ENCODE assay signal across 11 cellular contexts in the genomic region with DNA sequence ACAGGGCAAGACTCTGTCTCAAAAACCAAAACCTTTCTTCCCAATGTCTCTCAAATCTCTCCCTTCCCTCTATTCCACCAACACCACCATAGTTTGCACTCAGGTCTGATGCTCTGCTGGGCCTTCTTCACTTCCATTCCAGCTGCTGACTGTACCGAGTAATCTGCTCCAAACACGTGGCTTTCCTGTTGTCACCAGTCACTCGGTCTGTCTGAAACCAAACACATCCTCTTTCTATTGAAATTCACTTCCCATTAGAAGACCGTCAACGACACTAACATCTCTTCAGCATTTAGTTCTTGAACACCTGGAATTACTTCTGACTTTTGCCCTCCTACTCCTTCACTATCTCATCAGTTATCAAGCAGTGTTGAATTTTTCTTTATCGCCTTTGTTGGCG. TPM values are rescaled to one million over a fixed set of nuclear protein-coding genes. Genes with fewer than 3 reads are reported as not detected.
A peak's percentile ranks its signal among the peaks of the same experiment; 100 is the strongest.
DNase-seq lines count a peak whose midpoint lies in the region; ATAC-seq, FAIRE-seq and TF ChIP-seq lines count a peak whose summit lies in the region.
"Had no signal": no experiment of that assay in that cellular context is flagged by ENCODE, and none has a peak within 500 bp of the region (broad histone marks: within the 10 kb centered on the region; RNA-seq: fewer than 3 reads in every experiment).

No MANE protein-coding gene starts in this region.

- no peaks in the 10 kb centered on the region for H3K27me3 ChIP-seq in HepG2 (ENCODE audit: control insufficient read depth in 1 of 2, insufficient read depth in 2 of 2, low read length in 2 of 2)
- H3K27me3 ChIP-seq: brain microvascular endothelial cell, heart left ventricle had no signal

- H3K9ac ChIP-seq in HepG2 (ENCODE audit: insufficient read depth, low read depth, low read length) = no peak overlapping the region

- in situ Hi-C loops in HepG2 (cut with HindIII; ENCODE audit: extremely low pct_ligation_motif_present, low pct_unique_long_range_greater_than_20kb) = no loop called here

- WGBS in HepG2 (ENCODE audit: low lambda C conversion rate) = 94% methylated on average over 7 of the region's 7 CpGs

- peak overlapping the region; percentile 4 for H3K27ac Mint-ChIP-seq in stimulated activated naive CD8-positive, alpha-beta T cell treated with anti-CD3 and anti-CD28 coated beads, Interleukin-15, Interleukin-2, amounts not matched to agents 100 ng/mL and 50 ng/mL, for 24 hours
- peak overlapping the region in 1 of 2 donors; percentile 1 for H3K27ac Mint-ChIP-seq in stimulated activated naive CD8-positive, alpha-beta T cell treated with anti-CD3 and anti-CD28 coated beads, Interleukin-15, amount 100 ng/mL, for 72 hours

- intact Hi-C loops in HepG2 (cut with micrococcal nuclease; ENCODE audit: unreplicated experiment) = no loop called here

- no peak overlapping the region for H2AFZ ChIP-seq in HepG2 (ENCODE audit: low read length)

- TF ChIP-seq POLR2A in HepG2 (IDR thresholded peaks at IDR 0.05; ENCODE audit: insufficient read depth in 1 of 2, low read depth in 2 of 2, low read length in 2 of 2) = no peak

- no peak for TF ChIP-seq CTCF in HepG2 (CRISPR knock-in tag; IDR thresholded peaks at IDR 0.05)

- H3K9me3 Mint-ChIP-seq in stimulated activated naive CD8-positive, alpha-beta T cell treated with anti-CD3 and anti-CD28 coated beads, Interleukin-15, Interleukin-2, amounts not matched to agents 100 ng/mL and 50 ng/mL, for 24 hours = no peaks in the 10 kb centered on the region
- H3K9me3 Mint-ChIP-seq in stimulated activated naive CD8-positive, alpha-beta T cell treated with anti-CD3 and anti-CD28 coated beads, Interleukin-15, amount 100 ng/mL, for 72 hours = no peaks in the 10 kb centered on the region

- peaks cover 40% of the 10 kb centered on the region for H3K36me3 Mint-ChIP-seq in stimulated activated naive CD8-positive, alpha-beta T cell treated with anti-CD3 and anti-CD28 coated beads, Interleukin-15, Interleukin-2, amounts not matched to agents 100 ng/mL and 50 ng/mL, for 24 hours (ENCODE audit: low read depth)

- H3K27ac ChIP-seq in HepG2 (ENCODE audit: extremely low read length, insufficient read depth, low read length) = no peak overlapping the region
- H3K27ac ChIP-seq: brain microvascular endothelial cell had no signal

- no peaks in the 10 kb centered on the region for H3K9me3 ChIP-seq in HepG2 (ENCODE audit: low read length)
- H3K9me3 ChIP-seq: heart left ventricle had no signal

- H3K4me3 ChIP-seq in HepG2 (replicated peaks in 1 of 3; ENCODE audit: insufficient read depth in 1 of 3, low read depth in 2 of 3, low read length in 3 of 3) = no peak overlapping the region
- H3K4me3 ChIP-seq: heart left ventricle had no signal

- POLR2A ChIA-PET in HepG2 (lab: Yijun Ruan, JAX) = no interaction called here

- no peak for TF ChIP-seq RAD21 in HepG2 (CRISPR knock-in tag; IDR thresholded peaks at IDR 0.05)

- H3K4me1 Mint-ChIP-seq in stimulated activated naive CD8-positive, alpha-beta T cell treated with anti-CD3 and anti-CD28 coated beads, Interleukin-15, Interleukin-2, amounts not matched to agents 100 ng/mL and 50 ng/mL, for 24 hours (ENCODE audit: low read depth) = peaks cover 58% of the 10 kb centered on the region
- H3K4me1 Mint-ChIP-seq in stimulated activated naive CD8-positive, alpha-beta T cell treated with anti-CD3 and anti-CD28 coated beads, Interleukin-15, amount 100 ng/mL, for 72 hours = peaks cover 37% of the 10 kb centered on the region

- H3K4me2 ChIP-seq in HepG2 (ENCODE audit: low read depth, low read length) = no peak overlapping the region

- H4K20me1 ChIP-seq in HepG2 (ENCODE audit: insufficient read depth, low read length) = 0 out of 2 replicates have a peak, but pooled peaks cover 4% of the 10 kb centered on the region

- CTCF ChIA-PET in HepG2 (lab: Yijun Ruan, JAX; ENCODE audit: low intra/inter-chr PET ratio, low total read pairs) = no interaction called here

- TF ChIP-seq EP300 in HepG2 (IDR thresholded peaks at IDR 0.05; ENCODE audit: low read depth in 2 of 2, low read length in 2 of 2) = no peak
- no peak for TF ChIP-seq EP300 in HepG2 (CRISPR knock-in tag; IDR thresholded peaks at IDR 0.05; ENCODE audit: borderline replicate concordance)

- no peak for FAIRE-seq in HepG2 (lab: Jason Lieb, UNC)

- peaks cover 17% of the 10 kb centered on the region for H3K79me2 ChIP-seq in HepG2 (ENCODE audit: insufficient read depth, low read length)

- H3K4me3 Mint-ChIP-seq in stimulated activated naive CD8-positive, alpha-beta T cell treated with anti-CD3 and anti-CD28 coated beads, Interleukin-15, Interleukin-2, amounts not matched to agents 100 ng/mL and 50 ng/mL, for 24 hours = no peak overlapping the region
- no peak overlapping the region for H3K4me3 Mint-ChIP-seq in stimulated activated naive CD8-positive, alpha-beta T cell treated with anti-CD3 and anti-CD28 coated beads, Interleukin-15, amount 100 ng/mL, for 72 hours

- DNase-seq in stimulated activated naive CD8-positive, alpha-beta T cell treated with anti-CD3 and anti-CD28 coated beads, Interleukin-15, amount 100 ng/mL, for 72 hours = no peak
- DNase-seq in SKM-1 (lab: John Stamatoyannopoulos, UW; ENCODE audit: unreplicated experiment) = peak; percentile 45
- peak; percentile 50 for DNase-seq in germinal center (ENCODE audit: low spot score)
- no peak for DNase-seq in HepG2 (ENCODE audit: low spot score)
- DNase-seq in SHP77 (lab: John Stamatoyannopoulos, UW) = no peak
- no peak for DNase-seq in NCI-H526 (lab: John Stamatoyannopoulos, UW)
- no peak for DNase-seq in NCI-H146 (lab: John Stamatoyannopoulos, UW)
- DNase-seq: brain microvascular endothelial cell, heart left ventricle had no signal

- no peaks in the 10 kb centered on the region for H3K27me3 Mint-ChIP-seq in stimulated activated naive CD8-positive, alpha-beta T cell treated with anti-CD3 and anti-CD28 coated beads, Interleukin-15, Interleukin-2, amounts not matched to agents 100 ng/mL and 50 ng/mL, for 24 hours
- H3K27me3 Mint-ChIP-seq in stimulated activated naive CD8-positive, alpha-beta T cell treated with anti-CD3 and anti-CD28 coated beads, Interleukin-15, amount 100 ng/mL, for 72 hours = no peaks in the 10 kb centered on the region

- no peak for ATAC-seq in stimulated activated naive CD8-positive, alpha-beta T cell treated with anti-CD3 and anti-CD28 coated beads, Interleukin-15, amount 100 ng/mL, for 72 hours
- ATAC-seq in HepG2 = no peak
- ATAC-seq: heart left ventricle, Panc1 had no signal

- H3K36me3 ChIP-seq in HepG2 (replicated peaks in 1 of 2; ENCODE audit: control insufficient read depth in 1 of 2, insufficient read depth in 2 of 2, low read length in 2 of 2) = peaks cover 2 to 6% of the 10 kb centered on the region in 2 experiments; a peak in 3 of 5 replicates
- H3K36me3 ChIP-seq: brain microvascular endothelial cell had no signal

- BruUV-seq in HepG2 (replicated peaks; lab: Mats Ljungman, UMichigan) = no TSS peak

- H3K4me1 ChIP-seq in HepG2 (ENCODE audit: insufficient read depth, low read length) = peaks cover 19% of the 10 kb centered on the region

TF ChIP-seq in HepG2, 621 proteins besides CTCF, POLR2A, EP300 and RAD21:
- TF ChIP-seq YEATS2 (CRISPR knock-in tag; IDR thresholded peaks at IDR 0.05; ENCODE audit: borderline replicate concordance) (no peak), POLR2G (IDR thresholded peaks at IDR 0.05; ENCODE audit: low read depth, low read length) (no peak), GTF3A (CRISPR knock-in tag; conservative IDR thresholded peaks at IDR 0.05) (no peak), ZNF749 (CRISPR knock-in tag; IDR thresholded peaks at IDR 0.05; ENCODE audit: borderline replicate concordance) (no peak), HDAC1 (CRISPR knock-in tag; IDR thresholded peaks at IDR 0.05) (no peak)
- TF ChIP-seq, protein P1, sequence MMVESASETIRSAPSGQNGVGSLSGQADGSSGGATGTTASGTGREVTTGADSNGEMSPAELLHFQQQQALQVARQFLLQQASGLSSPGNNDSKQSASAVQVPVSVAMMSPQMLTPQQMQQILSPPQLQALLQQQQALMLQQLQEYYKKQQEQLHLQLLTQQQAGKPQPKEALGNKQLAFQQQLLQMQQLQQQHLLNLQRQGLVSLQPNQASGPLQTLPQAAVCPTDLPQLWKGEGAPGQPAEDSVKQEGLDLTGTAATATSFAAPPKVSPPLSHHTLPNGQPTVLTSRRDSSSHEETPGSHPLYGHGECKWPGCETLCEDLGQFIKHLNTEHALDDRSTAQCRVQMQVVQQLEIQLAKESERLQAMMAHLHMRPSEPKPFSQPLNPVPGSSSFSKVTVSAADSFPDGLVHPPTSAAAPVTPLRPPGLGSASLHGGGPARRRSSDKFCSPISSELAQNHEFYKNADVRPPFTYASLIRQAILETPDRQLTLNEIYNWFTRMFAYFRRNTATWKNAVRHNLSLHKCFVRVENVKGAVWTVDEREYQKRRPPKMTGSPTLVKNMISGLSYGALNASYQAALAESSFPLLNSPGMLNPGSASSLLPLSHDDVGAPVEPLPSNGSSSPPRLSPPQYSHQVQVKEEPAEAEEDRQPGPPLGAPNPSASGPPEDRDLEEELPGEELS (CRISPR knock-in tag; IDR thresholded peaks at IDR 0.05) = no peak
TF ChIP-seq in HepG2: peak in this region for 0.

RNA-seq across cellular contexts. Expression of a gene that starts 4.7 kb away (rescaled TPM):
- total RNA-seq in HepG2 (2016; rRNA removed; fragmentation: Illumina TruSeq; extraction: Trizol) = 10.1 and 16.2 TPM in 2 replicates
- total RNA-seq in HepG2 (2016; cell fraction: cytosol; rRNA removed; fragmentation: Illumina TruSeq; extraction: Trizol; ENCODE audit: low read depth) = 10.9 TPM in 2 replicates
- total RNA-seq in HepG2 (2016; cell fraction: insoluble cytoplasmic fraction; rRNA removed; fragmentation: Illumina TruSeq; extraction: Trizol) = 10.6 and 17.7 TPM in 2 replicates
- 9.0 and 11.3 TPM in 2 replicates for total RNA-seq in HepG2 (2016; cell fraction: membrane; rRNA removed; fragmentation: Illumina TruSeq; extraction: Trizol)
- 17.2 and 20.8 TPM in 2 replicates for total RNA-seq in HepG2 (2016; cell fraction: nucleus; rRNA removed; fragmentation: Illumina TruSeq; extraction: Trizol)
- 9.3 and 11.0 TPM in 2 replicates for polyA plus RNA-seq in HepG2 (2011; rRNA removed)
- 8.8 and 9.7 TPM in 2 replicates for polyA plus RNA-seq in HepG2 (2011; cell fraction: cytosol; rRNA removed)
- polyA plus RNA-seq in HepG2 (2011; cell fraction: nucleus; rRNA removed) = 13.7 and 15.4 TPM in 2 replicates
- polyA plus RNA-seq in HepG2 (2012) = 7.3 and 7.6 TPM in 2 replicates
- polyA plus RNA-seq in HepG2 (2016; cell fraction: cytosol; fragmentation: Illumina TruSeq; extraction: Trizol; ENCODE audit: low read depth) = 1.5 and 1.6 TPM in 2 replicates
- polyA plus RNA-seq in HepG2 (2016; cell fraction: insoluble cytoplasmic fraction; fragmentation: Illumina TruSeq; extraction: Trizol; ENCODE audit: low read depth) = 14.0 and 14.7 TPM in 2 replicates
- 3.5 and 4.0 TPM in 2 replicates for polyA plus RNA-seq in HepG2 (2016; cell fraction: membrane; fragmentation: Illumina TruSeq; extraction: Trizol; ENCODE audit: low read depth)
- polyA plus RNA-seq in HepG2 (2016; cell fraction: nucleus; fragmentation: Illumina TruSeq; extraction: Trizol; ENCODE audit: insufficient read depth, low read depth) = 17.5 and 20.4 TPM in 2 replicates
- 33.4 and 59.8 TPM in 2 replicates for polyA minus RNA-seq in HepG2 (2011; rRNA and poly(A)+ RNA removed; ENCODE audit: low replicate concordance)
- polyA minus RNA-seq in HepG2 (2011; cell fraction: cytosol; rRNA and poly(A)+ RNA removed) = 8.1 and 8.9 TPM in 2 replicates
- 27.0 and 28.1 TPM in 2 replicates for polyA minus RNA-seq in HepG2 (2011; cell fraction: nucleus; rRNA and poly(A)+ RNA removed)

Comparison
In these comparisons a context has a peak if more than half of its experiments do, and no peak if none do; other contexts are left out.
1. DNase-seq: peak in SKM-1 (single experiment) and germinal center (single experiment); none in stimulated activated naive CD8-positive, alpha-beta T cell treated with anti-CD3 and anti-CD28 coated beads, Interleukin-15, amount 100 ng/mL, for 72 hours (0 of 2), HepG2 (single experiment), SHP77 (0 of 2), NCI-H526 (0 of 2) and NCI-H146 (single experiment).